Comparison of ENCODE assay signal across 6 cellular contexts in genomic region chr2:167670588-167670987, GRCh38.
"Had no signal": no experiment of that assay in that cellular context is flagged by ENCODE, and none has a peak within 500 bp of the region (broad histone marks: within the 10 kb centered on the region; RNA-seq: fewer than 3 reads in every experiment).

No MANE protein-coding gene starts in this region.

- FAIRE-seq: HTR-8/SVneo had no signal

- H3K9ac ChIP-seq: KMS-11 had no signal

- DNase-seq: IMR-90, KBM-7, KG1 had no signal

- H3K4me2 ChIP-seq: KMS-11 had no signal

- H3K27ac ChIP-seq: HL-60, KMS-11 had no signal
